1 cellular context compared by ENCODE assay signal in the genomic region with DNA sequence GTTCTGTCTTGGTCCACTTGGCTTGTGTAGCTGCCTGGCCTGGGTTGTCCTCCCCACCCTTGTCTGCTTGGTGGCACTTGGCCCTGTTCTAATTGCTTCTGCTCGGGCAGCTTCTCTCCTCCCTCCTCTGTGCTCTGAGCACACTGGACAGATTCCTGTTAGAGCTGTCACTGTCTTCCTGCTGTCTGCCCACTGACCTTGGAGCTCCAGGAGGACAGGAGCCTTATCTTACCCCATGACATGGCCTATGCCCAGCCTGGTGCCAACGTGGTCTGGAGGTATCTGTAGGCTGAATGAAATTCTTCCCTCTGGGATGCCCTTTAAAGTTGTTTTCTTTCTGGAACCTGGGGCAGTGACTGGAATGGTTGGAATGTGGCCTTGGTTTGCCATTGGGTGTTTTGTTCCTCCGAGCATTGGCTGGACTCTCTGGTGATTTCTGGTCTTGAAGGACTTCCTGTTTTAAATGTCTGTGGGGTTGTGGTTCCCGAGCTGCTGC.
A peak's percentile ranks its signal among the peaks of the same experiment; 100 is the strongest.
TF ChIP-seq lines count a peak whose summit lies in the region.

No MANE protein-coding gene starts in this region.

TF ChIP-seq in HepG2, 621 proteins besides CTCF, POLR2A, EP300 and RAD21 (continued from another document):
- TF ChIP-seq, protein P1, sequence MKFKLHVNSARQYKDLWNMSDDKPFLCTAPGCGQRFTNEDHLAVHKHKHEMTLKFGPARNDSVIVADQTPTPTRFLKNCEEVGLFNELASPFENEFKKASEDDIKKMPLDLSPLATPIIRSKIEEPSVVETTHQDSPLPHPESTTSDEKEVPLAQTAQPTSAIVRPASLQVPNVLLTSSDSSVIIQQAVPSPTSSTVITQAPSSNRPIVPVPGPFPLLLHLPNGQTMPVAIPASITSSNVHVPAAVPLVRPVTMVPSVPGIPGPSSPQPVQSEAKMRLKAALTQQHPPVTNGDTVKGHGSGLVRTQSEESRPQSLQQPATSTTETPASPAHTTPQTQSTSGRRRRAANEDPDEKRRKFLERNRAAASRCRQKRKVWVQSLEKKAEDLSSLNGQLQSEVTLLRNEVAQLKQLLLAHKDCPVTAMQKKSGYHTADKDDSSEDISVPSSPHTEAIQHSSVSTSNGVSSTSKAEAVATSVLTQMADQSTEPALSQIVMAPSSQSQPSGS (CRISPR knock-in tag; IDR thresholded peaks at IDR 0.05): no peak
- TF ChIP-seq HCFC1 (IDR thresholded peaks at IDR 0.05; ENCODE audit: low read depth, low read length): no peak
- no peak for TF ChIP-seq KLF13 (CRISPR knock-in tag; IDR thresholded peaks at IDR 0.05)
- no peak for TF ChIP-seq ZSCAN9 (CRISPR knock-in tag; IDR thresholded peaks at IDR 0.05; ENCODE audit: borderline replicate concordance)
- TF ChIP-seq RARA (CRISPR knock-in tag; IDR thresholded peaks at IDR 0.05): peak; percentile 22; the same call in 1 of the 2 replicates
- 0 out of 2 replicates have a peak, but pooled peaks have one; percentile 33 for TF ChIP-seq ELF3 (CRISPR knock-in tag; IDR thresholded peaks at IDR 0.05)
- TF ChIP-seq ZNF234 (CRISPR knock-in tag; conservative IDR thresholded peaks at IDR 0.05): no peak
- TF ChIP-seq ZNF777 (CRISPR knock-in tag; IDR thresholded peaks at IDR 0.05): no peak
- TF ChIP-seq ZNF607 (CRISPR knock-in tag; IDR thresholded peaks at IDR 0.05; ENCODE audit: borderline replicate concordance): no peak
- TF ChIP-seq, protein P2, sequence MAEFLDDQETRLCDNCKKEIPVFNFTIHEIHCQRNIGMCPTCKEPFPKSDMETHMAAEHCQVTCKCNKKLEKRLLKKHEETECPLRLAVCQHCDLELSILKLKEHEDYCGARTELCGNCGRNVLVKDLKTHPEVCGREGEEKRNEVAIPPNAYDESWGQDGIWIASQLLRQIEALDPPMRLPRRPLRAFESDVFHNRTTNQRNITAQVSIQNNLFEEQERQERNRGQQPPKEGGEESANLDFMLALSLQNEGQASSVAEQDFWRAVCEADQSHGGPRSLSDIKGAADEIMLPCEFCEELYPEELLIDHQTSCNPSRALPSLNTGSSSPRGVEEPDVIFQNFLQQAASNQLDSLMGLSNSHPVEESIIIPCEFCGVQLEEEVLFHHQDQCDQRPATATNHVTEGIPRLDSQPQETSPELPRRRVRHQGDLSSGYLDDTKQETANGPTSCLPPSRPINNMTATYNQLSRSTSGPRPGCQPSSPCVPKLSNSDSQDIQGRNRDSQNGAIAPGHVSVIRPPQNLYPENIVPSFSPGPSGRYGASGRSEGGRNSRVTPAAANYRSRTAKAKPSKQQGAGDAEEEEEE (CRISPR knock-in tag; IDR thresholded peaks at IDR 0.05; ENCODE audit: borderline replicate concordance): no peak
- TF ChIP-seq, protein P3, sequence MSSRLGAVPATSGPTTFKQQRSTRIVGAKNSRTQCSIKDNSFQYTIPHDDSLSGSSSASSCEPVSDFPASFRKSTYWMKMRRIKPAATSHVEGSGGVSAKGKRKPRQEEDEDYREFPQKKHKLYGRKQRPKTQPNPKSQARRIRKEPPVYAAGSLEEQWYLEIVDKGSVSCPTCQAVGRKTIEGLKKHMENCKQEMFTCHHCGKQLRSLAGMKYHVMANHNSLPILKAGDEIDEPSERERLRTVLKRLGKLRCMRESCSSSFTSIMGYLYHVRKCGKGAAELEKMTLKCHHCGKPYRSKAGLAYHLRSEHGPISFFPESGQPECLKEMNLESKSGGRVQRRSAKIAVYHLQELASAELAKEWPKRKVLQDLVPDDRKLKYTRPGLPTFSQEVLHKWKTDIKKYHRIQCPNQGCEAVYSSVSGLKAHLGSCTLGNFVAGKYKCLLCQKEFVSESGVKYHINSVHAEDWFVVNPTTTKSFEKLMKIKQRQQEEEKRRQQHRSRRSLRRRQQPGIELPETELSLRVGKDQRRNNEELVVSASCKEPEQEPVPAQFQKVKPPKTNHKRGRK (CRISPR knock-in tag; IDR thresholded peaks at IDR 0.05): no peak
- TF ChIP-seq RARG (CRISPR knock-in tag; IDR thresholded peaks at IDR 0.05; ENCODE audit: low read depth): no peak
